Comparison of ENCODE assay signal across 2 cellular contexts in genomic region chr5:3796736-3797135, GRCh38.
A peak's percentile ranks its signal among the peaks of the same experiment; 100 is the strongest.
TF ChIP-seq lines count a peak whose summit lies in the region.

No MANE protein-coding gene starts in this region.

TF ChIP-seq in HEK293, 187 proteins besides CTCF, POLR2A, EP300 and RAD21:
- TF ChIP-seq KLF17 (tag by site-specific recombination; IDR thresholded peaks at IDR 0.05) (no peak), EGR2 (tag by site-specific recombination; IDR thresholded peaks at IDR 0.05; ENCODE audit: low read depth) (peak; percentile 40; the same call in 1 of the 2 replicates)

TF ChIP-seq in H1, 55 proteins besides CTCF, POLR2A, EP300 and RAD21 (continued from another document):
- no peak for TF ChIP-seq HDAC2 (IDR thresholded peaks at IDR 0.05; ENCODE audit: borderline replicate concordance in 1 of 2, low read depth in 2 of 2, low read length in 2 of 2)
- TF ChIP-seq, protein P1, sequence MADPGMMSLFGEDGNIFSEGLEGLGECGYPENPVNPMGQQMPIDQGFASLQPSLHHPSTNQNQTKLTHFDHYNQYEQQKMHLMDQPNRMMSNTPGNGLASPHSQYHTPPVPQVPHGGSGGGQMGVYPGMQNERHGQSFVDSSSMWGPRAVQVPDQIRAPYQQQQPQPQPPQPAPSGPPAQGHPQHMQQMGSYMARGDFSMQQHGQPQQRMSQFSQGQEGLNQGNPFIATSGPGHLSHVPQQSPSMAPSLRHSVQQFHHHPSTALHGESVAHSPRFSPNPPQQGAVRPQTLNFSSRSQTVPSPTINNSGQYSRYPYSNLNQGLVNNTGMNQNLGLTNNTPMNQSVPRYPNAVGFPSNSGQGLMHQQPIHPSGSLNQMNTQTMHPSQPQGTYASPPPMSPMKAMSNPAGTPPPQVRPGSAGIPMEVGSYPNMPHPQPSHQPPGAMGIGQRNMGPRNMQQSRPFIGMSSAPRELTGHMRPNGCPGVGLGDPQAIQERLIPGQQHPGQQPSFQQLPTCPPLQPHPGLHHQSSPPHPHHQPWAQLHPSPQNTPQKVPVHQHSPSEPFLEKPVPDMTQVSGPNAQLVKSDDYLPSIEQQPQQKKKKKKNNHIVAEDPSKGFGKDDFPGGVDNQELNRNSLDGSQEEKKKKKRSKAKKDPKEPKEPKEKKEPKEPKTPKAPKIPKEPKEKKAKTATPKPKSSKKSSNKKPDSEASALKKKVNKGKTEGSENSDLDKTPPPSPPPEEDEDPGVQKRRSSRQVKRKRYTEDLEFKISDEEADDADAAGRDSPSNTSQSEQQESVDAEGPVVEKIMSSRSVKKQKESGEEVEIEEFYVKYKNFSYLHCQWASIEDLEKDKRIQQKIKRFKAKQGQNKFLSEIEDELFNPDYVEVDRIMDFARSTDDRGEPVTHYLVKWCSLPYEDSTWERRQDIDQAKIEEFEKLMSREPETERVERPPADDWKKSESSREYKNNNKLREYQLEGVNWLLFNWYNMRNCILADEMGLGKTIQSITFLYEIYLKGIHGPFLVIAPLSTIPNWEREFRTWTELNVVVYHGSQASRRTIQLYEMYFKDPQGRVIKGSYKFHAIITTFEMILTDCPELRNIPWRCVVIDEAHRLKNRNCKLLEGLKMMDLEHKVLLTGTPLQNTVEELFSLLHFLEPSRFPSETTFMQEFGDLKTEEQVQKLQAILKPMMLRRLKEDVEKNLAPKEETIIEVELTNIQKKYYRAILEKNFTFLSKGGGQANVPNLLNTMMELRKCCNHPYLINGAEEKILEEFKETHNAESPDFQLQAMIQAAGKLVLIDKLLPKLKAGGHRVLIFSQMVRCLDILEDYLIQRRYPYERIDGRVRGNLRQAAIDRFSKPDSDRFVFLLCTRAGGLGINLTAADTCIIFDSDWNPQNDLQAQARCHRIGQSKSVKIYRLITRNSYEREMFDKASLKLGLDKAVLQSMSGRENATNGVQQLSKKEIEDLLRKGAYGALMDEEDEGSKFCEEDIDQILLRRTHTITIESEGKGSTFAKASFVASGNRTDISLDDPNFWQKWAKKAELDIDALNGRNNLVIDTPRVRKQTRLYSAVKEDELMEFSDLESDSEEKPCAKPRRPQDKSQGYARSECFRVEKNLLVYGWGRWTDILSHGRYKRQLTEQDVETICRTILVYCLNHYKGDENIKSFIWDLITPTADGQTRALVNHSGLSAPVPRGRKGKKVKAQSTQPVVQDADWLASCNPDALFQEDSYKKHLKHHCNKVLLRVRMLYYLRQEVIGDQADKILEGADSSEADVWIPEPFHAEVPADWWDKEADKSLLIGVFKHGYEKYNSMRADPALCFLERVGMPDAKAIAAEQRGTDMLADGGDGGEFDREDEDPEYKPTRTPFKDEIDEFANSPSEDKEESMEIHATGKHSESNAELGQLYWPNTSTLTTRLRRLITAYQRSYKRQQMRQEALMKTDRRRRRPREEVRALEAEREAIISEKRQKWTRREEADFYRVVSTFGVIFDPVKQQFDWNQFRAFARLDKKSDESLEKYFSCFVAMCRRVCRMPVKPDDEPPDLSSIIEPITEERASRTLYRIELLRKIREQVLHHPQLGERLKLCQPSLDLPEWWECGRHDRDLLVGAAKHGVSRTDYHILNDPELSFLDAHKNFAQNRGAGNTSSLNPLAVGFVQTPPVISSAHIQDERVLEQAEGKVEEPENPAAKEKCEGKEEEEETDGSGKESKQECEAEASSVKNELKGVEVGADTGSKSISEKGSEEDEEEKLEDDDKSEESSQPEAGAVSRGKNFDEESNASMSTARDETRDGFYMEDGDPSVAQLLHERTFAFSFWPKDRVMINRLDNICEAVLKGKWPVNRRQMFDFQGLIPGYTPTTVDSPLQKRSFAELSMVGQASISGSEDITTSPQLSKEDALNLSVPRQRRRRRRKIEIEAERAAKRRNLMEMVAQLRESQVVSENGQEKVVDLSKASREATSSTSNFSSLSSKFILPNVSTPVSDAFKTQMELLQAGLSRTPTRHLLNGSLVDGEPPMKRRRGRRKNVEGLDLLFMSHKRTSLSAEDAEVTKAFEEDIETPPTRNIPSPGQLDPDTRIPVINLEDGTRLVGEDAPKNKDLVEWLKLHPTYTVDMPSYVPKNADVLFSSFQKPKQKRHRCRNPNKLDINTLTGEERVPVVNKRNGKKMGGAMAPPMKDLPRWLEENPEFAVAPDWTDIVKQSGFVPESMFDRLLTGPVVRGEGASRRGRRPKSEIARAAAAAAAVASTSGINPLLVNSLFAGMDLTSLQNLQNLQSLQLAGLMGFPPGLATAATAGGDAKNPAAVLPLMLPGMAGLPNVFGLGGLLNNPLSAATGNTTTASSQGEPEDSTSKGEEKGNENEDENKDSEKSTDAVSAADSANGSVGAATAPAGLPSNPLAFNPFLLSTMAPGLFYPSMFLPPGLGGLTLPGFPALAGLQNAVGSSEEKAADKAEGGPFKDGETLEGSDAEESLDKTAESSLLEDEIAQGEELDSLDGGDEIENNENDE (IDR thresholded peaks at IDR 0.05; ENCODE audit: insufficient replicate concordance, low read length): no peak
- no peak for TF ChIP-seq JUND (IDR thresholded peaks at IDR 0.05; ENCODE audit: low read length)
